1 cellular context compared by ENCODE assay signal in the genomic region with DNA sequence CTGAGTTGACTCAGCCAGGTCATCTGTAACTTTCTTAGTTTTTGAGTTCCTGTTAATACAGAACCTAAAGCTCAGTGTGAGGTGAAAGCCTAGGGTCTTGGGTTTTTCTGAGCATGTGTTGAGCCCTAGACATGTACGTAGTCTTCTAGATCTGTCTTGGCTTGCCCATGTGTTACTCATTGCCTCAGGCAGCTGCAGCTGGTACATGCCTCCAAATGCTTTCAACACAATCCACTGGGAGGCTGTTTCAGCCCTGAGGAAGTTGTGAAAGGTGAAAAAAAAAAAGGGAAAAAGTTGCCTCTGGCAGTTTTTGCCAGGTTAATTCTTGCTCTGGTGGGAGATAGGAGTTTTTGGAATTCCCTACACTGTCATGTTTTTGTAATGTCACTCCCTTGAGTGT.
TF ChIP-seq lines count a peak whose summit lies in the region.

No MANE protein-coding gene starts in this region.

TF ChIP-seq in K562, 482 proteins besides CTCF, POLR2A, EP300 and RAD21 (continued from another document):
- no peak for TF ChIP-seq ASH1L (IDR thresholded peaks at IDR 0.05; ENCODE audit: borderline replicate concordance, low read depth, partially characterized antibody)
- TF ChIP-seq SIX5 (IDR thresholded peaks at IDR 0.05; ENCODE audit: borderline replicate concordance in 1 of 2, insufficient read depth in 1 of 2, low read depth in 1 of 2, low read length in 2 of 2): no peak
- no peak for TF ChIP-seq MTF1 (CRISPR knock-in tag; IDR thresholded peaks at IDR 0.05; ENCODE audit: borderline replicate concordance)
- no peak for TF ChIP-seq PHTF2 (CRISPR knock-in tag; IDR thresholded peaks at IDR 0.05)
- TF ChIP-seq COPS2 (conservative IDR thresholded peaks at IDR 0.05): no peak
- TF ChIP-seq HDAC6 (IDR thresholded peaks at IDR 0.05; ENCODE audit: low read depth, low read length): no peak
